In the genomic region with DNA sequence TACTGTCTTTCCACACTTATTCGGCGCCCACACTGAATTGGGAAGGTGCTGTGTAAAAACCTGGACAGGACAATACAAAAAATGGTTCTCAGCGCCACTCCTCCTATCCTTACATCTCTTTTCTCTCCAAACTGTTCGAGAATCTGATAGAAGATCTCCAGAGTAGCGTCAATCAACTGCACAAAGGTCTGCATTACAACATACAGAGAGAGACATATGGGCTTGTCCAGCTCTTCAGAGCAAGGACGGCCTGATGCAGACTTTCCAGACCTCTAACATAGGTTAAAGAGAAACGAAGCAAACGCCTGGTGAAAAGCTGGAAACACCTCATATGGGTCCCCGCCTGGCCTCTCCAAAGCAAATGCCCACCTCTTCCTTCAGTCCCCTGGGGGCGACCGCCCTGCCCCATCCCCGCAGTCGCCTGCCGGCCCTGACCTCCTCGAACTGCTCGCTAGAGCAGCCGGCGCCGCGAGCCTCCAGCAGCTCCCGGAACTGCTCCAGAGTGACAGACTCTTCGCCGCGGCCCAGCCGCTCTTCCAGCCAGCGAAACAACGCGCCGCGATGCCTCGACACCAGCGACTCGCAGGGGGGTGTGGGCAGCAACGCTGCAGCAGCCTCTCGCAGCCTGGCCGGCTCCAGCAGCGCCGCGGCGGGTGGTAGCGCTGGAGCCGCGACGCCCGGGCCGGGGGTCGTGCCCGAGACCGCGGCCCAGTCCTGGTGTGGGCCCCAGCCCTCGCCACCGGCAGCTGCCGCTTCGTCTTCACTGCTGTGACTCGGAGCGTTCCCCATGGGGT, we compare ENCODE assay signal across 8 cellular contexts. TPM values are rescaled to one million over a fixed set of nuclear protein-coding genes. Genes with fewer than 3 reads are reported as not detected.
DNase-seq lines count a peak whose midpoint lies in the region; ATAC-seq and TF ChIP-seq lines count a peak whose summit lies in the region.

No MANE protein-coding gene starts in this region.

- H3K36me3 ChIP-seq in tibial nerve, result peaks cover 0 to 6% (median 0%) of the 10 kb centered on the region in 3 donors

- ATAC-seq in GM19351 (IDR thresholded peaks at IDR 0.05; ENCODE audit: unreplicated experiment) (peak; percentile 13), HG03521 (IDR thresholded peaks at IDR 0.05; ENCODE audit: unreplicated experiment) (peak; percentile 10)
- peak; percentile 11 to 39 for ATAC-seq in natural killer cell treated with Interleukin-12 subunit alpha and Interleukin-12 subunit beta and Interleukin-15 and Interleukin-18, amount 100 ng/mL, for 72 hours

- H3K4me1 Mint-ChIP-seq in natural killer cell treated with Interleukin-12 subunit alpha and Interleukin-12 subunit beta and Interleukin-15 and Interleukin-18, amount 100 ng/mL, for 72 hours (ENCODE audit: low read depth in 2 of 2), result peaks cover 40 to 51% of the 10 kb centered on the region in 2 donors

- peak overlapping the region; percentile 99 for H3K4me3 Mint-ChIP-seq in natural killer cell treated with Interleukin-12 subunit alpha and Interleukin-12 subunit beta and Interleukin-15 and Interleukin-18, amount 100 ng/mL, for 72 hours

- H3K4me3 ChIP-seq in epithelial cell of proximal tubule (ENCODE audit: low read depth, low read length), result peak overlapping the region; percentile 93
- H3K4me3 ChIP-seq in tibial nerve, result peak overlapping the region; percentile 80 to 99 (median 84)

- no peak for TF ChIP-seq POLR2A in tibial nerve (IDR thresholded peaks at IDR 0.05)

- H3K27ac ChIP-seq in tibial nerve, result peak overlapping the region; percentile 99 to 100 (median 100)

- H3K36me3 Mint-ChIP-seq in natural killer cell treated with Interleukin-12 subunit alpha and Interleukin-12 subunit beta and Interleukin-15 and Interleukin-18, amount 100 ng/mL, for 72 hours, result peaks cover 4% of the 10 kb centered on the region

- TF ChIP-seq CTCF in epithelial cell of proximal tubule (conservative IDR thresholded peaks at IDR 0.05; ENCODE audit: low read depth, low read length) (no peak), tibial nerve (IDR thresholded peaks at IDR 0.05) (no peak)

- H3K27ac Mint-ChIP-seq in natural killer cell treated with Interleukin-12 subunit alpha and Interleukin-12 subunit beta and Interleukin-15 and Interleukin-18, amount 100 ng/mL, for 72 hours, result peak overlapping the region; percentile 100

- no peaks in the 10 kb centered on the region for H3K27me3 Mint-ChIP-seq in natural killer cell treated with Interleukin-12 subunit alpha and Interleukin-12 subunit beta and Interleukin-15 and Interleukin-18, amount 100 ng/mL, for 72 hours

- WGBS in tibial nerve, 2 donors, result 4 to 5% methylated on average over 31 to 53 of the region's 56 CpGs

- peak; percentile 61 for DNase-seq in AG20443 (ENCODE audit: low spot score)
- DNase-seq in activated CD4-positive, alpha-beta T cell treated with anti-CD3 and anti-CD28 coated beads, Interleukin-2, amount 50 U/mL, for 1 hour, result peak; percentile 46
- no peak for DNase-seq in epithelial cell of proximal tubule (ENCODE audit: low read depth)
- no peak for DNase-seq in natural killer cell treated with Interleukin-12 subunit alpha and Interleukin-12 subunit beta and Interleukin-15 and Interleukin-18, amount 100 ng/mL, for 72 hours (ENCODE audit: low spot score)
- DNase-seq in tibial nerve (ENCODE audit: low spot score in 2 of 2), result no peak
- DNase-seq in NCI-H2196 (lab: John Stamatoyannopoulos, UW; ENCODE audit: unreplicated experiment), result no peak

- no peak for TF ChIP-seq EP300 in tibial nerve (IDR thresholded peaks at IDR 0.05)

- H3K9me3 ChIP-seq in tibial nerve, result no peaks in the 10 kb centered on the region

- no peaks in the 10 kb centered on the region for H3K9me3 Mint-ChIP-seq in natural killer cell treated with Interleukin-12 subunit alpha and Interleukin-12 subunit beta and Interleukin-15 and Interleukin-18, amount 100 ng/mL, for 72 hours

- H3K27me3 ChIP-seq in tibial nerve, result no peaks in the 10 kb centered on the region

- H3K4me1 ChIP-seq in tibial nerve, result peaks cover 6 to 57% (median 40%) of the 10 kb centered on the region in 4 donors

RNA-seq across cellular contexts. Expression of a gene that starts 0.5 kb away (rescaled TPM):
- total RNA-seq in epithelial cell of proximal tubule (15.1 and 17.5 TPM in 2 replicates), tibial nerve (10 to 100 TPM; 67.1 to 93.9 (median 73.6) TPM)
- total RNA-seq in natural killer cell treated with Interleukin-12 subunit alpha and Interleukin-12 subunit beta and Interleukin-15 and Interleukin-18, amount 100 ng/mL, for 72 hours, result 10 to 100 TPM; 65.0 to 96.3 TPM

RNA-seq across cellular contexts. Expression of a gene that starts 0.7 kb away (rescaled TPM):
- total RNA-seq in epithelial cell of proximal tubule, result 11.1 and 12.6 TPM in 2 replicates
- 10 to 100 TPM in 1 of 2 donors, 1 to 10 TPM in 1; 7.2 to 13.2 TPM for total RNA-seq in natural killer cell treated with Interleukin-12 subunit alpha and Interleukin-12 subunit beta and Interleukin-15 and Interleukin-18, amount 100 ng/mL, for 72 hours
- total RNA-seq in tibial nerve, result 10 to 100 TPM; 30.6 to 69.5 (median 59.5) TPM

Comparison
In these comparisons a context has a peak if more than half of its experiments do, and no peak if none do; other contexts are left out.
1. DNase-seq: peak in AG20443 (single experiment) and activated CD4-positive, alpha-beta T cell treated with anti-CD3 and anti-CD28 coated beads, Interleukin-2, amount 50 U/mL, for 1 hour (single experiment); none in epithelial cell of proximal tubule (single experiment), natural killer cell treated with Interleukin-12 subunit alpha and Interleukin-12 subunit beta and Interleukin-15 and Interleukin-18, amount 100 ng/mL, for 72 hours (single experiment), tibial nerve (0 of 2) and NCI-H2196 (single experiment).
2. Peak in every context shown above with its lines, with median percentiles within 50 percentile points of each other: ATAC-seq.